ENCODE assay signal across 33 cellular contexts in the genomic region with DNA sequence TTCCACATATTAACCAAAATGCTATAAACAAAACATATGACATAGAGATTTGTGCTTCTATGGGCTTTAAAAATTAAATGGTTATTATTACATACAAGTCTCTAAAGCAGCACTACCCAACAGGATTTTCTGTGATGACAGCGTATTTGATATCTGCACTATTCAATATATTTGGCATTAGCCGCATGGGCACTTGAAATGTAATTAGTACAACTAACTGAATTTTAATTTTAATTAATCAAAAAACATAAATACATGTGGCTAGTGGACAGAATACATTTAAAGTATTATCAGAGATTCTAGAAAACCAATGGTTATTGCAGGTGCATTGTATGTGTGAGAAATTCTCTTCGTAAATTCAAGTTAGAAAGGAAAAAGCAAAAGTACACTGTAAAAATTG. TPM values are rescaled to one million over a fixed set of nuclear protein-coding genes. Genes with fewer than 3 reads are reported as not detected.
"Had no signal": no experiment of that assay in that cellular context is flagged by ENCODE, and none has a peak within 500 bp of the region (broad histone marks: within the 10 kb centered on the region; RNA-seq: fewer than 3 reads in every experiment).

No MANE protein-coding gene starts in this region.

- H3K9me3 ChIP-seq: ascending aorta, body of pancreas, breast epithelium had no signal

- H3K4me3 ChIP-seq: adrenal gland, ascending aorta, body of pancreas, breast epithelium, cardiac muscle cell had no signal

- ATAC-seq: activated naive CD4-positive, alpha-beta T cell treated with anti-CD3 and anti-CD28 coated beads, Interleukin-2, amount 50 U/mL, for 72 hours; activated naive CD8-positive, alpha-beta T cell treated with anti-CD3 and anti-CD28 coated beads, Interleukin-2, amount 50 U/mL, for 24 hours; activated T-cell treated with anti-CD3 and anti-CD28 coated beads, Interleukin-2, amount 50 U/mL, for 4 hours; activated T-cell treated with anti-CD3 and anti-CD28 coated beads, Interleukin-2, amount 50 U/mL, for 72 hours; activated T-helper 17 cell treated with anti-CD3 and anti-CD28 coated beads, Interleukin-2, amount 50 U/mL, for 72 hours; body of pancreas had no signal

- H3K36me3 ChIP-seq: adrenal gland, ascending aorta, brain microvascular endothelial cell, breast epithelium, cardiac muscle cell had no signal

- H3K27me3 ChIP-seq: adrenal gland, ascending aorta, body of pancreas, brain microvascular endothelial cell, breast epithelium, cardiac muscle cell had no signal

- DNase-seq: activated effector memory CD4-positive, alpha-beta T cell treated with anti-CD3 and anti-CD28 coated beads, Interleukin-2, amount 50 U/mL, for 16 hours; activated effector memory CD4-positive, alpha-beta T cell treated with Interleukin-2 at 50 U/mL for 16 hours; activated gamma-delta T cell; activated gamma-delta T cell treated with Interleukin-2 at 50 U/mL for 16 hours; activated naive CD4-positive, alpha-beta T cell; activated naive CD4-positive, alpha-beta T cell treated with anti-CD3 and anti-CD28 coated beads for 36 hours; activated naive CD4-positive, alpha-beta T cell treated with anti-CD3 and anti-CD28 coated beads, Interleukin-2, amount 10 ng/mL, durations not matched to agents 7 days and 5 days; activated naive CD4-positive, alpha-beta T cell treated with anti-CD3 and anti-CD28 coated beads, Interleukin-2, amount 50 U/mL, for 16 hours; activated naive CD4-positive, alpha-beta T cell treated with Interleukin-2 at 50 U/mL for 16 hours; activated naive CD8-positive, alpha-beta T cell treated with anti-CD3 and anti-CD28 coated beads for 36 hours; activated naive CD8-positive, alpha-beta T cell treated with anti-CD3 and anti-CD28 coated beads, Interleukin-2, amount 10 ng/mL, durations not matched to agents 7 days and 5 days; activated naive CD8-positive, alpha-beta T cell treated with anti-CD3 and anti-CD28 coated beads, Interleukin-2, amount 50 U/mL, for 24 hours; activated T-cell treated with anti-CD3 and anti-CD28 coated beads, Interleukin-2, amount 50 U/mL, for 24 hours; activated T-cell treated with anti-CD3 and anti-CD28 coated beads, Interleukin-2, amount 50 U/mL, for 4 hours; activated T-cell treated with anti-CD3 and anti-CD28 coated beads, Interleukin-2, amount 50 U/mL, for 48 hours; activated T-cell treated with anti-CD3 and anti-CD28 coated beads, Interleukin-2, amount 50 U/mL, for 72 hours; adrenal gland; amniotic stem cell; amygdala; anterior cingulate cortex; aorta; body of pancreas; brain microvascular endothelial cell; caudate nucleus; central memory CD4-positive, alpha-beta T cell; cerebellar nuclear complex had no signal

- H3K4me1 ChIP-seq: ascending aorta, body of pancreas, breast epithelium had no signal

- FAIRE-seq: astrocyte, bronchial epithelial cell had no signal

- H3K27ac ChIP-seq: adrenal gland, ascending aorta, body of pancreas, brain microvascular endothelial cell, breast epithelium, cardiac muscle cell had no signal

RNA-seq across cellular contexts. Expression of gene BRIP1, which starts 45.9 kb away (rescaled TPM):
- total RNA-seq: ascending aorta had no signal
